Comparison of ENCODE assay signal across 1 cellular context in genomic region chr5:131810510-131811249, GRCh38.
TF ChIP-seq lines count a peak whose summit lies in the region.

No MANE protein-coding gene starts in this region.

TF ChIP-seq in H1, 55 proteins besides CTCF, POLR2A, EP300 and RAD21 (continued from another document):
- no peak for TF ChIP-seq BRCA1 (IDR thresholded peaks at IDR 0.05; ENCODE audit: low read depth, low read length)
- no peak for TF ChIP-seq HDAC6 (IDR thresholded peaks at IDR 0.05; ENCODE audit: low read depth, low read length)
- no peak for TF ChIP-seq NANOG (IDR thresholded peaks at IDR 0.05; ENCODE audit: insufficient read depth, low read depth, low read length, poor library complexity, severe bottlenecking)
- TF ChIP-seq KDM4A (IDR thresholded peaks at IDR 0.05; ENCODE audit: low read depth, low read length, severe bottlenecking), result no peak
- no peak for TF ChIP-seq GABPA (IDR thresholded peaks at IDR 0.05; ENCODE audit: borderline replicate concordance, insufficient read depth, low read length)
- TF ChIP-seq RNF2 (IDR thresholded peaks at IDR 0.05; ENCODE audit: borderline replicate concordance, low read depth, low read length, missing control alignments, poor library complexity, severe bottlenecking), result no peak
- TF ChIP-seq YY1 (IDR thresholded peaks at IDR 0.05; ENCODE audit: low read depth, low read length), result no peak
- no peak for TF ChIP-seq SAP30 (IDR thresholded peaks at IDR 0.05; ENCODE audit: insufficient read depth, insufficient replicate concordance, low read length)
- TF ChIP-seq TAF7 (optimal IDR thresholded peaks at IDR 0.05; ENCODE audit: borderline replicate concordance, low read depth, low read length), result no peak
TF ChIP-seq in H1: peak in this region for 0.
